15 cellular contexts compared by ENCODE assay signal in the genomic region with DNA sequence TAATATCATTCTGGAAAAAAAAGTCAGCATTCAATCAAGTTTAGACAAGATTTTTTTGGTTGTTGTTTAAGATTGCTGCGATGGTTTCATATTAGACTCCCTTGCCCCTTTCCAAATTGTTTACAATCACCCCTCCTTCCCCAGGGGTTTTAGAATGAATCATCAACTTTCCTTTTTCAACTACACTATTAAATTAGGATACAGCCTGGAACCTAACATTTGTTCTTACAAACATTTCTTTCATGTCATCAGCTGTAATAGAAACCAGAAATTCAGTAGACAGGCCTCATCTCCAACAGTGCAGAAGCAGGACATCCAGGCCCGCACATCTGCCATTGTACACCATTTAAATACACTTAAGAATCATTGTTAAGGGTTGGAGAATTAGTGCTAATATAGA. TPM values are rescaled to one million over a fixed set of nuclear protein-coding genes. Genes with fewer than 3 reads are reported as not detected.
A peak's percentile ranks its signal among the peaks of the same experiment; 100 is the strongest.
DNase-seq lines count a peak whose midpoint lies in the region; ATAC-seq and TF ChIP-seq lines count a peak whose summit lies in the region.
"Had no signal": no experiment of that assay in that cellular context is flagged by ENCODE, and none has a peak within 500 bp of the region (broad histone marks: within the 10 kb centered on the region; RNA-seq: fewer than 3 reads in every experiment).

No MANE protein-coding gene starts in this region.

- DNase-seq in ELR (ENCODE audit: low read depth) = peak; percentile 30
- no peak for DNase-seq in WTC11 (ENCODE audit: low spot score)
- no peak for DNase-seq in heart left ventricle
- DNase-seq in smooth muscle cell (lab: John Stamatoyannopoulos, UW; ENCODE audit: unreplicated experiment) = no peak
- no peak for DNase-seq in coronary artery (ENCODE audit: low spot score)
- no peak for DNase-seq in HuH-7.5 (ENCODE audit: low spot score)
- no peak for DNase-seq in progenitor cell of endocrine pancreas (ENCODE audit: low spot score, unreplicated experiment)
- DNase-seq: cortex of kidney; NCI-H1930; NCI-H69; stimulated activated naive CD8-positive, alpha-beta T cell treated with anti-CD3 and anti-CD28 coated beads, Interleukin-15, amount 100 ng/mL, for 72 hours had no signal

- H3K27ac Mint-ChIP-seq in WTC11 = 0 out of 2 replicates have a peak overlapping the region, but pooled peaks have one; percentile 12
- no peak overlapping the region for H3K27ac Mint-ChIP-seq in progenitor cell of endocrine pancreas

- H3K79me2 ChIP-seq in smooth muscle cell (ENCODE audit: low read depth) = no peaks in the 10 kb centered on the region

- no peak overlapping the region for H3K4me3 ChIP-seq in heart left ventricle
- no peak overlapping the region for H3K4me3 ChIP-seq in smooth muscle cell
- H3K4me3 ChIP-seq in coronary artery = no peak overlapping the region
- H3K4me3 ChIP-seq: BLaER1 had no signal

- H3K27ac ChIP-seq in heart left ventricle = peak overlapping the region in 10 of 12 donors; percentile 2 to 67 (median 28)
- peak overlapping the region; percentile 46 for H3K27ac ChIP-seq in smooth muscle cell (ENCODE audit: low read depth)
- H3K27ac ChIP-seq in coronary artery = no peak overlapping the region
- H3K27ac ChIP-seq: BLaER1, HL-60 had no signal

- no peaks in the 10 kb centered on the region for H3K9me3 ChIP-seq in heart left ventricle
- H3K9me3 ChIP-seq in smooth muscle cell (replicated peaks; ENCODE audit: low read depth) = no peaks in the 10 kb centered on the region
- H3K9me3 ChIP-seq: BLaER1 had no signal

- H3K27me3 ChIP-seq in heart left ventricle (no peaks in the 10 kb centered on the region), smooth muscle cell (ENCODE audit: low read depth) (no peaks in the 10 kb centered on the region)
- H3K27me3 ChIP-seq: BLaER1 had no signal

- peak overlapping the region; percentile 44 for H2AFZ ChIP-seq in smooth muscle cell (ENCODE audit: low read depth)

- CTCF ChIA-PET in WTC11 (lab: Charles Lee) = no interaction called here

- H3K27me3 Mint-ChIP-seq in WTC11 (ENCODE audit: low read depth) (no peaks in the 10 kb centered on the region; the same call in 1 of the 2 replicates), progenitor cell of endocrine pancreas (no peaks in the 10 kb centered on the region)

- TF ChIP-seq CTCF in WTC11 (IDR thresholded peaks at IDR 0.05) (no peak), heart left ventricle (IDR thresholded peaks at IDR 0.05) (no peak), smooth muscle cell (IDR thresholded peaks at IDR 0.05; ENCODE audit: borderline replicate concordance, insufficient read depth, poor library complexity, severe bottlenecking) (no peak), coronary artery (IDR thresholded peaks at IDR 0.05) (no peak), progenitor cell of endocrine pancreas (IDR thresholded peaks at IDR 0.05; ENCODE audit: unreplicated experiment) (no peak)

- peak overlapping the region; percentile 22 for H3K4me2 ChIP-seq in smooth muscle cell
- H3K4me2 ChIP-seq: BLaER1 had no signal

- ATAC-seq in WTC11 = no peak
- peak in 2 of 4 donors; percentile 34 to 59 for ATAC-seq in heart left ventricle
- no peak for ATAC-seq in GM19467 (IDR thresholded peaks at IDR 0.05; ENCODE audit: unreplicated experiment)
- ATAC-seq: HCT116; stimulated activated naive CD8-positive, alpha-beta T cell treated with anti-CD3 and anti-CD28 coated beads, Interleukin-15, amount 100 ng/mL, for 72 hours had no signal

- H3K4me3 Mint-ChIP-seq in WTC11 = no peak overlapping the region
- H3K4me3 Mint-ChIP-seq in progenitor cell of endocrine pancreas (ENCODE audit: low read depth) = no peak overlapping the region

- H4K20me1 ChIP-seq in smooth muscle cell (ENCODE audit: low read depth) = no peaks in the 10 kb centered on the region
- H4K20me1 ChIP-seq: BLaER1 had no signal

- H3K36me3 ChIP-seq in heart left ventricle (no peaks in the 10 kb centered on the region), smooth muscle cell (ENCODE audit: low read depth) (no peaks in the 10 kb centered on the region)
- H3K36me3 ChIP-seq: BLaER1 had no signal

- POLR2A ChIA-PET in WTC11 (lab: Charles Lee) = interaction anchor here (0.6 kb wide), 1 partner anchor 12 kb away, joined by 3 read pairs; no protein-coding TSS in a partner anchor

- 67 to 77% (median 71%) methylated on average over 2 of the region's 2 CpGs for WGBS in heart left ventricle, 4 donors
- 41% methylated on average over 2 of the region's 2 CpGs for WGBS in smooth muscle cell (ENCODE audit: low lambda C conversion rate)

- H3K9ac ChIP-seq in smooth muscle cell (ENCODE audit: low read depth) = no peak overlapping the region
- H3K9ac ChIP-seq: BLaER1 had no signal

- no peaks in the 10 kb centered on the region for H3K36me3 Mint-ChIP-seq in WTC11
- no peaks in the 10 kb centered on the region for H3K36me3 Mint-ChIP-seq in progenitor cell of endocrine pancreas (ENCODE audit: insufficient read depth)

- H3K4me1 ChIP-seq in heart left ventricle (peaks cover 0 to 23% (median 6%) of the 10 kb centered on the region in 12 donors), smooth muscle cell (ENCODE audit: low read depth) (peaks cover 4% of the 10 kb centered on the region)
- H3K4me1 ChIP-seq: BLaER1 had no signal

- no peaks in the 10 kb centered on the region for H3F3A ChIP-seq in smooth muscle cell (ENCODE audit: low read depth)

- intact Hi-C loops in heart left ventricle (cut with DNase I) = no loop called here

- no peak for TF ChIP-seq POLR2A in heart left ventricle (IDR thresholded peaks at IDR 0.05)

- H3K4me1 Mint-ChIP-seq in WTC11 (peaks cover 32% of the 10 kb centered on the region), progenitor cell of endocrine pancreas (ENCODE audit: low read depth) (peaks cover 11% of the 10 kb centered on the region)

- no peaks in the 10 kb centered on the region for H3K9me3 Mint-ChIP-seq in WTC11
- H3K9me3 Mint-ChIP-seq in progenitor cell of endocrine pancreas (ENCODE audit: low read depth) = no peaks in the 10 kb centered on the region
- H3K9me3 Mint-ChIP-seq: stimulated activated naive CD8-positive, alpha-beta T cell treated with anti-CD3 and anti-CD28 coated beads, Interleukin-15, amount 100 ng/mL, for 72 hours had no signal

TF ChIP-seq in WTC11, 78 proteins besides CTCF, POLR2A, EP300 and RAD21 (continues in another document):
- TF ChIP-seq SMAD3 (CRISPR knock-in tag; IDR thresholded peaks at IDR 0.05; ENCODE audit: borderline replicate concordance) = no peak
- TF ChIP-seq, protein P1, sequence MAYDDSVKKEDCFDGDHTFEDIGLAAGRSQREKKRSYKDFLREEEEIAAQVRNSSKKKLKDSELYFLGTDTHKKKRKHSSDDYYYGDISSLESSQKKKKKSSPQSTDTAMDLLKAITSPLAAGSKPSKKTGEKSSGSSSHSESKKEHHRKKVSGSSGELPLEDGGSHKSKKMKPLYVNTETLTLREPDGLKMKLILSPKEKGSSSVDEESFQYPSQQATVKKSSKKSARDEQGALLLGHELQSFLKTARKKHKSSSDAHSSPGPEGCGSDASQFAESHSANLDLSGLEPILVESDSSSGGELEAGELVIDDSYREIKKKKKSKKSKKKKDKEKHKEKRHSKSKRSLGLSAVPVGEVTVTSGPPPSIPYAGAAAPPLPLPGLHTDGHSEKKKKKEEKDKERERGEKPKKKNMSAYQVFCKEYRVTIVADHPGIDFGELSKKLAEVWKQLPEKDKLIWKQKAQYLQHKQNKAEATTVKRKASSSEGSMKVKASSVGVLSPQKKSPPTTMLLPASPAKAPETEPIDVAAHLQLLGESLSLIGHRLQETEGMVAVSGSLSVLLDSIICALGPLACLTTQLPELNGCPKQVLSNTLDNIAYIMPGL (CRISPR knock-in tag; IDR thresholded peaks at IDR 0.05) = no peak
- TF ChIP-seq, protein P2, sequence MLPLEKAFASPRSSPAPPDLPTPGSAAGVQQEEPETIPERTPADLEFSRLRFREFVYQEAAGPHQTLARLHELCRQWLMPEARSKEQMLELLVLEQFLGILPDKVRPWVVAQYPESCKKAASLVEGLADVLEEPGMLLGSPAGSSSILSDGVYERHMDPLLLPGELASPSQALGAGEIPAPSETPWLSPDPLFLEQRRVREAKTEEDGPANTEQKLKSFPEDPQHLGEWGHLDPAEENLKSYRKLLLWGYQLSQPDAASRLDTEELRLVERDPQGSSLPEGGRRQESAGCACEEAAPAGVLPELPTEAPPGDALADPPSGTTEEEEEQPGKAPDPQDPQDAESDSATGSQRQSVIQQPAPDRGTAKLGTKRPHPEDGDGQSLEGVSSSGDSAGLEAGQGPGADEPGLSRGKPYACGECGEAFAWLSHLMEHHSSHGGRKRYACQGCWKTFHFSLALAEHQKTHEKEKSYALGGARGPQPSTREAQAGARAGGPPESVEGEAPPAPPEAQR (CRISPR knock-in tag; IDR thresholded peaks at IDR 0.05) = no peak
- TF ChIP-seq, protein P3, sequence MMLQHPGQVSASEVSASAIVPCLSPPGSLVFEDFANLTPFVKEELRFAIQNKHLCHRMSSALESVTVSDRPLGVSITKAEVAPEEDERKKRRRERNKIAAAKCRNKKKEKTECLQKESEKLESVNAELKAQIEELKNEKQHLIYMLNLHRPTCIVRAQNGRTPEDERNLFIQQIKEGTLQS (CRISPR knock-in tag; conservative IDR thresholded peaks at IDR 0.05) = no peak
- TF ChIP-seq FOXP1 (CRISPR knock-in tag; IDR thresholded peaks at IDR 0.05; ENCODE audit: borderline replicate concordance) = no peak
- TF ChIP-seq IRF2 (CRISPR knock-in tag; IDR thresholded peaks at IDR 0.05; ENCODE audit: borderline replicate concordance, low read depth) = no peak
- no peak for TF ChIP-seq SP1 (CRISPR knock-in tag; conservative IDR thresholded peaks at IDR 0.05)
- TF ChIP-seq NFYB (CRISPR knock-in tag; conservative IDR thresholded peaks at IDR 0.05; ENCODE audit: low read depth) = no peak
- no peak for TF ChIP-seq TEAD1 (CRISPR knock-in tag; IDR thresholded peaks at IDR 0.05)
- TF ChIP-seq GTF2I (CRISPR knock-in tag; conservative IDR thresholded peaks at IDR 0.05) = no peak

RNA-seq across cellular contexts. Expression of a gene that starts 44.4 kb away (rescaled TPM):
- 22.6 to 25.7 TPM (median 23.7 TPM) in 3 replicates for total RNA-seq in WTC11 (2021)
- total RNA-seq in heart left ventricle = 10 to 100 TPM in 1 of 9 donors, 1 to 10 TPM in 8; 3.9 to 12.6 (median 7.4) TPM
- 1 to 10 TPM; 2.0 to 4.9 TPM for polyA plus RNA-seq in heart left ventricle
- 9.3 and 13.7 TPM in 2 replicates for total RNA-seq in smooth muscle cell
- polyA plus RNA-seq in smooth muscle cell = 6.6 and 9.8 TPM in 2 replicates
- total RNA-seq in progenitor cell of endocrine pancreas = 17.2 and 18.0 TPM in 2 replicates

Comparison
In these comparisons a context has a peak if more than half of its experiments do, and no peak if none do; other contexts are left out.
1. H3K27ac ChIP-seq: peak in heart left ventricle (10 of 12) and smooth muscle cell (single experiment); none in coronary artery (0 of 2).